8 cellular contexts compared by ENCODE assay signal in the genomic region with DNA sequence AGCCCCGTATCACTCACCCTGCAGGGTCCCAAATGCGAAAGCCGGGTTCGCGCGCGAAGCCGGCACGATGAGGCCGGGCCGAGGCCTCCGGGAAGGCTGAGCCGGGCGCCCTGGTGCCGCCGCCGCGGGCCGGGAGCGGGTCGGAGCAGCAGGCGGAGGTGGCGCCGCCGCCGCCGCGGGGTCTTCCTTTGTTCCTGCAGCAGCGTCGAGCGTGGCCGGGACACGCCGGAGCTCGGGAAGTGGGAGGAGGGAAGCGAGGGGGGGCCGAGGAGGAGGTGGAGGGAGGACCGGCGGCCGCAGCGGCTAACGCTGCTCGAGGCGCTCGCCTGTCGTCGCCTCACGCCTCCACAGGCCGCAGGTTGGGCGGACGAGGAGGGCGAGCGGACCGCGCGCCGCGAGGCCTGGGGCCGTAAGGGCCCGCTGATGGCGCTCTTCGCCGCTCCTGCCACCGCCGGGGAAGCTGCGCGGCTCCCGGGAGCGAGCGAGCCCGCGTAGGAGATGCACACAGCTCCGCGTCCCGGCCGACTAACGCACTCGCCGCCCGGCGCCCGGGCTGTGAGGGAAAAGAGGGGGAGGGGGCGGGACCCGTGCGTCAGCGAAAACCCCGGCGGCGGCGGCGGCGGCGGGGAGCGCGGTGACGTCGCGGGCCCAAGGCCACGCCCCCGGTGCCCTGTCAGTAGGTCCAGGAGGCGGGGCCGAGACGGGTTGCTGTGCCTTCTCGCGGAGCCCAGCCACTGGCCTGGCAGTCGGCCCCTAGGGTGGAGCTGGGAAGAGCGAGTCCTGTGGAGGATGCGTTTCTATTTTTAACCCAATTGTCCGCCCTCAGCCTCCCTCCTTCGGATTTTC.
DNase-seq lines count a peak whose midpoint lies in the region; ATAC-seq lines count a peak whose summit lies in the region.

A gene with protein sequence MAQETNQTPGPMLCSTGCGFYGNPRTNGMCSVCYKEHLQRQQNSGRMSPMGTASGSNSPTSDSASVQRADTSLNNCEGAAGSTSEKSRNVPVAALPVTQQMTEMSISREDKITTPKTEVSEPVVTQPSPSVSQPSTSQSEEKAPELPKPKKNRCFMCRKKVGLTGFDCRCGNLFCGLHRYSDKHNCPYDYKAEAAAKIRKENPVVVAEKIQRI (minus strand): TSS at position 530 of the 846 bp plus-strand sequence. CDS start 4,430 bp downstream, outside the sequence.

- H3K36me3 Mint-ChIP-seq in effector memory CD8-positive, alpha-beta T cell (ENCODE audit: insufficient read depth) = peaks cover 37% of the 10 kb centered on the region
- H3K36me3 Mint-ChIP-seq in memory B cell = peaks cover 3% of the 10 kb centered on the region

- peak within 1 kb of the TSS; percentile 94 for H3K4me3 Mint-ChIP-seq in effector memory CD8-positive, alpha-beta T cell
- peak within 1 kb of the TSS; percentile 97 for H3K4me3 Mint-ChIP-seq in memory B cell

- ATAC-seq in GM19467 (IDR thresholded peaks at IDR 0.05; ENCODE audit: unreplicated experiment) = peak; percentile 86
- peak; percentile 80 for ATAC-seq in effector memory CD8-positive, alpha-beta T cell (replicated peaks)
- ATAC-seq in memory B cell (ENCODE audit: low read depth) = peak; percentile 78

- H3K9me3 Mint-ChIP-seq in effector memory CD8-positive, alpha-beta T cell = no peaks in the 10 kb centered on the region
- H3K9me3 Mint-ChIP-seq in memory B cell = no peaks in the 10 kb centered on the region

- no peaks in the 10 kb centered on the region for H3K27me3 Mint-ChIP-seq in effector memory CD8-positive, alpha-beta T cell
- H3K27me3 Mint-ChIP-seq in memory B cell = no peaks in the 10 kb centered on the region

- peak within 1 kb of the TSS; percentile 96 to 99 for H3K27ac Mint-ChIP-seq in effector memory CD8-positive, alpha-beta T cell
- H3K27ac Mint-ChIP-seq in memory B cell = peak within 1 kb of the TSS; percentile 98

- DNase-seq in CMK (ENCODE audit: low read depth) = peak; percentile 60
- peak; percentile 79 for DNase-seq in HS-27A (ENCODE audit: low read depth)
- DNase-seq in NOMO-1 (lab: John Stamatoyannopoulos, UW; ENCODE audit: unreplicated experiment in 2 of 2) = peak; percentile 61 to 65
- DNase-seq in activated CD8-positive, alpha-beta memory T cell treated with anti-CD3 and anti-CD28 coated beads for 4 hours (ENCODE audit: low read depth in 2 of 2) = peak; percentile 86 to 89
- peak; percentile 93 for DNase-seq in effector memory CD8-positive, alpha-beta T cell
- DNase-seq in memory B cell (ENCODE audit: low spot score in 2 of 2) = peak; percentile 89 to 93
- peak; percentile 84 for DNase-seq in stimulated activated CD8-positive, alpha-beta memory T cell treated with anti-CD3 and anti-CD28 coated beads, Interleukin-12 subunit alpha, Interleukin-12 subunit beta, amount 100 ng/mL, for 24 hours (ENCODE audit: extremely low read depth)

- H3K4me1 Mint-ChIP-seq in effector memory CD8-positive, alpha-beta T cell (ENCODE audit: low read depth in 2 of 2) = peaks cover 27 to 45% of the 10 kb centered on the region in 2 donors
- H3K4me1 Mint-ChIP-seq in memory B cell = peaks cover 18% of the 10 kb centered on the region

Comparison
In these comparisons a context has a peak if more than half of its experiments do, and no peak if none do; other contexts are left out.
1. Peak in every context shown above with its lines: DNase-seq and ATAC-seq.